In genomic region chr11:65121865-65122696, GRCh38 we compare ENCODE assay signal across 8 cellular contexts. TPM values are rescaled to one million over a fixed set of nuclear protein-coding genes. Genes with fewer than 3 reads are reported as not detected.
DNase-seq lines count a peak whose midpoint lies in the region; ATAC-seq, FAIRE-seq and TF ChIP-seq lines count a peak whose summit lies in the region.

Gene FAU, minus strand, starts transcription at chr11:65122134. Its CDS starts 321 bp downstream, at chr11:65121813.
Gene MRPL49, plus strand, starts transcription at chr11:65122321. Its CDS starts 26 bp downstream, at chr11:65122347.

- TF ChIP-seq CTCF in D721Med (IDR thresholded peaks at IDR 0.05; ENCODE audit: insufficient read depth, missing control alignments) (no peak), IMR-90 (conservative IDR thresholded peaks at IDR 0.05; ENCODE audit: low read depth, low read length) (no peak), mucosa of descending colon (IDR thresholded peaks at IDR 0.05) (no peak)

- peak within 1 kb of the TSS; percentile 87 for H3K9ac ChIP-seq in IMR-90 (ENCODE audit: low read depth, low read length)

- TSS peak; percentile 78 for BruUV-seq in IMR-90 (replicated peaks; lab: Mats Ljungman, UMichigan)

- H2BK20ac ChIP-seq in IMR-90 (ENCODE audit: low read depth, low read length): no peak within 1 kb of the TSS

- peak within 1 kb of the TSS; percentile 99 for H2AFZ ChIP-seq in IMR-90 (replicated peaks; ENCODE audit: low read length, poor library complexity)

- DNase-seq in D721Med (ENCODE audit: insufficient read length, low spot score) (peak; percentile 89), IMR-90 (peak; percentile 96), OCI-M1 (lab: John Stamatoyannopoulos, UW) (peak; percentile 99), activated T-cell treated with anti-CD3 and anti-CD28 coated beads for 24 hours (ENCODE audit: low read depth) (peak; percentile 98), epidermal melanocyte (ENCODE audit: insufficient read length, low spot score) (peak; percentile 93), mucosa of descending colon (peak; percentile 98 to 100 (median 100))
- peak; percentile 99 for DNase-seq in stimulated activated CD8-positive, alpha-beta memory T cell treated with anti-CD3 and anti-CD28 coated beads, Interleukin-4, amount 100 ng/mL, for 24 hours (ENCODE audit: low read depth)

- H2AK9ac ChIP-seq in IMR-90 (replicated peaks; ENCODE audit: low read depth, low read length, poor library complexity): peak within 1 kb of the TSS; percentile 100

- H2BK15ac ChIP-seq in IMR-90 (ENCODE audit: low read depth, low read length): 0 out of 3 replicates have a peak within 1 kb of the TSS, but pooled peaks have one; percentile 12

- TF ChIP-seq POLR2A in IMR-90 (IDR thresholded peaks at IDR 0.05; ENCODE audit: low read depth, low read length): peak; percentile 88; the same call in 1 of the 2 replicates

- H3K79me1 ChIP-seq in IMR-90 (ENCODE audit: low read depth in 1 of 2, low read length in 2 of 2): peaks cover 27 to 66% of the 10 kb centered on the region in 2 experiments

- peak within 1 kb of the TSS; percentile 82 for H3K27ac ChIP-seq in IMR-90 (ENCODE audit: insufficient read depth, low read length)

- H3K56ac ChIP-seq in IMR-90 (ENCODE audit: extremely low read depth, insufficient read depth, low read length): peak within 1 kb of the TSS; percentile 95

- H3K14ac ChIP-seq in IMR-90 (replicated peaks; ENCODE audit: low read depth, low read length): peak within 1 kb of the TSS; percentile 98

- H3K18ac ChIP-seq in IMR-90 (ENCODE audit: low read depth, low read length): peak within 1 kb of the TSS; percentile 64

- no peaks in the 10 kb centered on the region for H3K27me3 ChIP-seq in IMR-90 (ENCODE audit: control insufficient read depth, insufficient read depth, low read length)

- H3K9me3 ChIP-seq in IMR-90 (ENCODE audit: control insufficient read depth, insufficient read depth, low read length): no peaks in the 10 kb centered on the region
- H3K9me3 ChIP-seq in mucosa of descending colon: no peaks in the 10 kb centered on the region

- in situ Hi-C loops in IMR-90 (cut with MboI; ENCODE audit: low sequenced_read_pairs): no loop called here

- ATAC-seq in GM21526 (IDR thresholded peaks at IDR 0.05; ENCODE audit: low FRiP score, unreplicated experiment) (peak; percentile 53), IMR-90 (ENCODE audit: low read depth) (peak; percentile 87), mucosa of descending colon (peak; percentile 83)

- CTCF ChIA-PET in IMR-90 (lab: Yijun Ruan, JAX): interaction anchor here (0.6 kb wide), 4 partner anchors 13 to 881 kb away, joined by 3 to 5 read pairs (median 4); no protein-coding TSS in a partner anchor

- peak within 1 kb of the TSS; percentile 83 for H4K91ac ChIP-seq in IMR-90 (ENCODE audit: insufficient read depth, low read depth, low read length)

- FAIRE-seq in D721Med (lab: Jason Lieb, UNC): no peak

- whole genome bisulfite sequencing in IMR-90 (ENCODE audit: extremely low coverage in 2 of 2, insufficient read length in 1 of 2), 2 experiments: 0% methylated on average over 41 of the region's 64 CpGs; no CpG with 5 or more reads in 1 of the 2 experiments

- intact Hi-C loops in IMR-90 (cut with micrococcal nuclease): loop anchor here (5.0 kb wide), 1 partner anchor 60 kb away; the partner anchor contains the start of gene CAPN1
- intact Hi-C loops in mucosa of descending colon (cut with DNase I, micrococcal nuclease): no loop called here

- peak within 1 kb of the TSS; percentile 93 for H2BK5ac ChIP-seq in IMR-90 (ENCODE audit: low read depth, low read length, poor library complexity, severe bottlenecking)

- TF ChIP-seq RAD21 in IMR-90 (IDR thresholded peaks at IDR 0.05; ENCODE audit: low read length): no peak

- H3K36me3 ChIP-seq in IMR-90 (ENCODE audit: control insufficient read depth, insufficient read depth, low read length): peaks cover 42% of the 10 kb centered on the region
- peaks cover 14% of the 10 kb centered on the region for H3K36me3 ChIP-seq in mucosa of descending colon (ENCODE audit: low read depth)

- peak within 1 kb of the TSS; percentile 94 for H3K23ac ChIP-seq in IMR-90 (ENCODE audit: low read depth, low read length)

- POLR2A ChIA-PET in IMR-90 (lab: Charles Lee; ENCODE audit: unreplicated experiment): interaction anchor here (0.7 to 0.9 kb wide), 3 partner anchors 10 to 12 kb away, joined by 3 to 4 read pairs (median 3); partner anchors contain the start of genes SYVN1 and TM7SF2

- H2AK5ac ChIP-seq in IMR-90 (ENCODE audit: low read depth, low read length): peak within 1 kb of the TSS; percentile 92

- peak within 1 kb of the TSS; percentile 97 for H3K4me2 ChIP-seq in IMR-90 (ENCODE audit: low read depth, low read length)

- peaks cover 6% of the 10 kb centered on the region; the same call in 1 of the 2 replicates for H4K20me1 ChIP-seq in IMR-90 (ENCODE audit: insufficient read depth, low read length)

- peak within 1 kb of the TSS; percentile 74 for H3K4me3 ChIP-seq in IMR-90 (ENCODE audit: insufficient read depth, low read depth, low read length)
- peak within 1 kb of the TSS; percentile 64 for H3K4me3 ChIP-seq in mucosa of descending colon

- 0 out of 2 replicates have a peak, but pooled peaks cover 4% of the 10 kb centered on the region for H3K9me1 ChIP-seq in IMR-90 (ENCODE audit: insufficient read depth, low read length)

- H3K4me1 ChIP-seq in IMR-90 (ENCODE audit: control insufficient read depth, insufficient read depth, low read length): no peaks in the 10 kb centered on the region; the same call in 1 of the 2 replicates
- peaks cover 23% of the 10 kb centered on the region for H3K4me1 ChIP-seq in mucosa of descending colon (ENCODE audit: low read depth)

- dilution Hi-C loops in IMR-90 (cut with HindIII; ENCODE audit: low sequenced_read_pairs, unreplicated experiment): no loop called here

- H4K8ac ChIP-seq in IMR-90 (ENCODE audit: low read depth in 2 of 2, low read length in 2 of 2): peak within 1 kb of the TSS; percentile 90 to 98

- peak within 1 kb of the TSS; percentile 96 for H3K4ac ChIP-seq in IMR-90 (ENCODE audit: low read depth, low read length)

- H2BK120ac ChIP-seq in IMR-90 (ENCODE audit: low read depth, low read length): peak within 1 kb of the TSS; percentile 71

- peak within 1 kb of the TSS; percentile 94 for H4K5ac ChIP-seq in IMR-90 (ENCODE audit: low read depth, low read length)

TF ChIP-seq in IMR-90, 13 proteins besides CTCF, POLR2A, EP300 and RAD21:
- TF ChIP-seq USF2 (IDR thresholded peaks at IDR 0.05; ENCODE audit: low read depth, low read length): no peak
- TF ChIP-seq CEBPB (IDR thresholded peaks at IDR 0.05; ENCODE audit: low read depth, low read length): no peak
- TF ChIP-seq MXI1 (IDR thresholded peaks at IDR 0.05; ENCODE audit: borderline replicate concordance, low read depth, low read length): 0 out of 2 replicates have a peak, but pooled peaks have one; percentile 70
- TF ChIP-seq SMC3 (IDR thresholded peaks at IDR 0.05; ENCODE audit: low read depth, low read length): no peak
- TF ChIP-seq RCOR1 (IDR thresholded peaks at IDR 0.05; ENCODE audit: insufficient replicate concordance, low read length): no peak
- no peak for TF ChIP-seq ELK1 (IDR thresholded peaks at IDR 0.05; ENCODE audit: borderline replicate concordance, low read depth, low read length)
- TF ChIP-seq FOS (IDR thresholded peaks at IDR 0.05; ENCODE audit: low read depth, low read length): no peak
- no peak for TF ChIP-seq NFE2L2 (IDR thresholded peaks at IDR 0.05; ENCODE audit: low read depth, low read length)
- TF ChIP-seq BHLHE40 (IDR thresholded peaks at IDR 0.05; ENCODE audit: low read depth, low read length): peak; percentile 58
- 0 out of 2 replicates have a peak, but pooled peaks have one; percentile 8 for TF ChIP-seq MAFK (IDR thresholded peaks at IDR 0.05; ENCODE audit: low read depth, low read length)
- no peak for TF ChIP-seq RFX5 (IDR thresholded peaks at IDR 0.05; ENCODE audit: low read depth, low read length)
- 0 out of 2 replicates have a peak, but pooled peaks have one; percentile 40 for TF ChIP-seq MAZ (IDR thresholded peaks at IDR 0.05; ENCODE audit: borderline replicate concordance, low read depth, low read length)
- TF ChIP-seq CHD1 (IDR thresholded peaks at IDR 0.05; ENCODE audit: low read depth, low read length): peak; percentile 43; the same call in 1 of the 2 replicates

RNA-seq across cellular contexts. Expression of gene FAU, which starts in this region (rescaled TPM):
- 189 and 285 TPM in 2 replicates for total RNA-seq in IMR-90 (2012; rRNA removed)
- 652 and 804 TPM in 2 replicates for polyA plus RNA-seq in IMR-90 (2012; rRNA removed)
- polyA plus RNA-seq in IMR-90 (2012; cell fraction: cytosol; rRNA removed): 812 and 1,747 TPM in 2 replicates
- 249 and 290 TPM in 2 replicates for polyA plus RNA-seq in IMR-90 (2012; cell fraction: nucleus; rRNA removed; ENCODE audit: low replicate concordance)
- total RNA-seq in mucosa of descending colon: 100 to 1,000 TPM; 680 to 873 (median 705) TPM

RNA-seq across cellular contexts. Expression of gene MRPL49, which starts in this region (rescaled TPM):
- total RNA-seq in IMR-90 (2012; rRNA removed) (54.2 and 55.2 TPM in 2 replicates), mucosa of descending colon (10 to 100 TPM; 42.6 to 48.5 (median 45.4) TPM)
- 51.5 and 56.8 TPM in 2 replicates for polyA plus RNA-seq in IMR-90 (2012; rRNA removed)
- 39.1 and 52.5 TPM in 2 replicates for polyA plus RNA-seq in IMR-90 (2012; cell fraction: cytosol; rRNA removed)
- 24.5 and 42.4 TPM in 2 replicates for polyA plus RNA-seq in IMR-90 (2012; cell fraction: nucleus; rRNA removed; ENCODE audit: low replicate concordance)

Comparison
In these comparisons a context has a peak if more than half of its experiments do, and no peak if none do; other contexts are left out.
1. Peak in every context shown above with its lines: DNase-seq, ATAC-seq, H3K4me3 ChIP-seq and H3K27ac ChIP-seq.